Comparison of ENCODE assay signal across 22 cellular contexts in genomic region chr17:73733527-73733926, GRCh38.
"Had no signal": no experiment of that assay in that cellular context is flagged by ENCODE, and none has a peak within 500 bp of the region (broad histone marks: within the 10 kb centered on the region; RNA-seq: fewer than 3 reads in every experiment).

No MANE protein-coding gene starts in this region.

- DNase-seq: activated CD4-positive, alpha-beta memory T cell treated with anti-CD3 and anti-CD28 coated beads, Interleukin-2, amount 10 ng/mL, durations not matched to agents 7 days and 5 days; activated CD4-positive, alpha-beta T cell treated with anti-CD3 and anti-CD28 coated beads for 48 hours; activated CD4-positive, CD25-positive, alpha-beta regulatory T cell; activated effector memory CD4-positive, alpha-beta T cell treated with anti-CD3 and anti-CD28 coated beads, Interleukin-2, amount 50 U/mL, for 16 hours; activated naive CD4-positive, alpha-beta T cell treated with anti-CD3 and anti-CD28 coated beads, Interleukin-2, amount 50 U/mL, for 16 hours; activated naive CD8-positive, alpha-beta T cell treated with anti-CD3 and anti-CD28 coated beads, Interleukin-2, amount 50 U/mL, for 24 hours; activated T-cell treated with anti-CD3 and anti-CD28 coated beads, Interleukin-2, amount 50 U/mL, for 72 hours; dermis blood vessel endothelial cell; effector CD8-positive, alpha-beta T cell; foreskin melanocyte; glutamatergic neuron; immature natural killer cell; left ventricle myocardium inferior; mammary epithelial cell; natural killer cell; pancreas; psoas muscle; stimulated activated CD4-positive, alpha-beta T cell treated with anti-CD3 and anti-CD28 coated beads, Interleukin-4, amount 100 ng/mL, for 4 hours; stimulated activated naive CD8-positive, alpha-beta T cell treated with anti-CD3 and anti-CD28 coated beads, Interleukin-15, Interleukin-2, amounts not matched to agents 100 U/mL and 50 U/mL, for 24 hours; T-helper 17 cell; upper lobe of left lung had no signal

- H3K27ac Mint-ChIP-seq: activated CD4-positive, alpha-beta memory T cell treated with anti-CD3 and anti-CD28 coated beads, Interleukin-2, amount 10 ng/mL, durations not matched to agents 7 days and 5 days; activated naive CD8-positive, alpha-beta T cell treated with anti-CD3 and anti-CD28 coated beads, Interleukin-2, amount 50 U/mL, for 24 hours; activated T-cell treated with anti-CD3 and anti-CD28 coated beads, Interleukin-2, amount 50 U/mL, for 72 hours; immature natural killer cell; mesothelial cell of epicardium; natural killer cell; T-helper 17 cell had no signal

- H3K4me1 Mint-ChIP-seq: activated CD4-positive, alpha-beta memory T cell treated with anti-CD3 and anti-CD28 coated beads, Interleukin-2, amount 10 ng/mL, durations not matched to agents 7 days and 5 days; activated naive CD8-positive, alpha-beta T cell treated with anti-CD3 and anti-CD28 coated beads, Interleukin-2, amount 50 U/mL, for 24 hours had no signal

- H3K27me3 Mint-ChIP-seq: T-helper 17 cell had no signal

- H3K36me3 Mint-ChIP-seq: mesothelial cell of epicardium had no signal

- H3K4me3 Mint-ChIP-seq: activated CD4-positive, alpha-beta memory T cell treated with anti-CD3 and anti-CD28 coated beads, Interleukin-2, amount 10 ng/mL, durations not matched to agents 7 days and 5 days; activated naive CD8-positive, alpha-beta T cell treated with anti-CD3 and anti-CD28 coated beads, Interleukin-2, amount 50 U/mL, for 24 hours; activated T-cell treated with anti-CD3 and anti-CD28 coated beads, Interleukin-2, amount 50 U/mL, for 72 hours; immature natural killer cell; mesothelial cell of epicardium; natural killer cell; T-helper 17 cell had no signal
